ENCODE assay signal across 2 cellular contexts in the genomic region with DNA sequence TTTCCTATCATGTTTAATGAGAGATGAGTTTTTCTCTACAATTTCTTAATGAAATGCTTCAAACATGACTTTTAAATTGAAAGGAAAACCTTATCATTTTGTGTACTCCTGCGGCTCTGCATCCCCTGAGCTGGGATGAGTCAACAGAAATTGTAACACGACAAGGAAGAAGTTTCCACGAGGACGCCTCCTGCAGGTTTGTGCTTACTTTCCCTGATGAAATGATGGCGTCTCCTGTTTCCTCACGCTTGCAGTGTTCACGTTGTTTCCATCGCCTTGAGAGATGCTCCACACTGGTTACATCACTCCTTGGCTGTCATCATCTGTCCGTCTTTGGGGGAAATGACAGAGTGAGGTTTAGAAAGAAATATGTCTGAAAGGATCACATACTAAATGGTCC.
TF ChIP-seq lines count a peak whose summit lies in the region.

No MANE protein-coding gene starts in this region.

TF ChIP-seq in GM23338, 12 proteins besides CTCF, POLR2A, EP300 and RAD21 (continued from another document):
- TF ChIP-seq, protein P1, sequence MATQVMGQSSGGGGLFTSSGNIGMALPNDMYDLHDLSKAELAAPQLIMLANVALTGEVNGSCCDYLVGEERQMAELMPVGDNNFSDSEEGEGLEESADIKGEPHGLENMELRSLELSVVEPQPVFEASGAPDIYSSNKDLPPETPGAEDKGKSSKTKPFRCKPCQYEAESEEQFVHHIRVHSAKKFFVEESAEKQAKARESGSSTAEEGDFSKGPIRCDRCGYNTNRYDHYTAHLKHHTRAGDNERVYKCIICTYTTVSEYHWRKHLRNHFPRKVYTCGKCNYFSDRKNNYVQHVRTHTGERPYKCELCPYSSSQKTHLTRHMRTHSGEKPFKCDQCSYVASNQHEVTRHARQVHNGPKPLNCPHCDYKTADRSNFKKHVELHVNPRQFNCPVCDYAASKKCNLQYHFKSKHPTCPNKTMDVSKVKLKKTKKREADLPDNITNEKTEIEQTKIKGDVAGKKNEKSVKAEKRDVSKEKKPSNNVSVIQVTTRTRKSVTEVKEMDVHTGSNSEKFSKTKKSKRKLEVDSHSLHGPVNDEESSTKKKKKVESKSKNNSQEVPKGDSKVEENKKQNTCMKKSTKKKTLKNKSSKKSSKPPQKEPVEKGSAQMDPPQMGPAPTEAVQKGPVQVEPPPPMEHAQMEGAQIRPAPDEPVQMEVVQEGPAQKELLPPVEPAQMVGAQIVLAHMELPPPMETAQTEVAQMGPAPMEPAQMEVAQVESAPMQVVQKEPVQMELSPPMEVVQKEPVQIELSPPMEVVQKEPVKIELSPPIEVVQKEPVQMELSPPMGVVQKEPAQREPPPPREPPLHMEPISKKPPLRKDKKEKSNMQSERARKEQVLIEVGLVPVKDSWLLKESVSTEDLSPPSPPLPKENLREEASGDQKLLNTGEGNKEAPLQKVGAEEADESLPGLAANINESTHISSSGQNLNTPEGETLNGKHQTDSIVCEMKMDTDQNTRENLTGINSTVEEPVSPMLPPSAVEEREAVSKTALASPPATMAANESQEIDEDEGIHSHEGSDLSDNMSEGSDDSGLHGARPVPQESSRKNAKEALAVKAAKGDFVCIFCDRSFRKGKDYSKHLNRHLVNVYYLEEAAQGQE (IDR thresholded peaks at IDR 0.05; ENCODE audit: unreplicated experiment), result no peak

TF ChIP-seq in GM12878, 131 proteins besides CTCF, POLR2A, EP300 and RAD21 (continued from another document):
- TF ChIP-seq, protein P2, sequence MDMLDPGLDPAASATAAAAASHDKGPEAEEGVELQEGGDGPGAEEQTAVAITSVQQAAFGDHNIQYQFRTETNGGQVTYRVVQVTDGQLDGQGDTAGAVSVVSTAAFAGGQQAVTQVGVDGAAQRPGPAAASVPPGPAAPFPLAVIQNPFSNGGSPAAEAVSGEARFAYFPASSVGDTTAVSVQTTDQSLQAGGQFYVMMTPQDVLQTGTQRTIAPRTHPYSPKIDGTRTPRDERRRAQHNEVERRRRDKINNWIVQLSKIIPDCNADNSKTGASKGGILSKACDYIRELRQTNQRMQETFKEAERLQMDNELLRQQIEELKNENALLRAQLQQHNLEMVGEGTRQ (IDR thresholded peaks at IDR 0.05; ENCODE audit: borderline replicate concordance, low read depth, low read length), result no peak
- TF ChIP-seq NR2C1 (IDR thresholded peaks at IDR 0.05), result no peak
TF ChIP-seq in GM12878: peak in this region for 0.
